In genomic region chr17:18377437-18378204, GRCh38 we compare ENCODE assay signal across 9 cellular contexts. TPM values are rescaled to one million over a fixed set of nuclear protein-coding genes. Genes with fewer than 3 reads are reported as not detected.
DNase-seq lines count a peak whose midpoint lies in the region; ATAC-seq and TF ChIP-seq lines count a peak whose summit lies in the region.
"Had no signal": no experiment of that assay in that cellular context is flagged by ENCODE, and none has a peak within 500 bp of the region (broad histone marks: within the 10 kb centered on the region; RNA-seq: fewer than 3 reads in every experiment).

EVPLL (plus strand) TSS chr17:18377778; CDS start chr17:18380938, 3,160 bp downstream.

- H3K27me3 Mint-ChIP-seq in T-cell, result peaks cover 5 to 12% of the 10 kb centered on the region in 2 donors

- H3K36me3 Mint-ChIP-seq in T-cell, result no peaks in the 10 kb centered on the region

- H3K4me3 ChIP-seq in AG04450 (ENCODE audit: low read depth, low read length) (no peak within 1 kb of the TSS), Loucy (ENCODE audit: low read length, poor library complexity, severe bottlenecking) (no peak within 1 kb of the TSS), breast epithelium (no peak within 1 kb of the TSS), lower lobe of right lung (peak within 1 kb of the TSS; percentile 19)

- H3K9me3 ChIP-seq in AG04450 (ENCODE audit: control insufficient read depth, insufficient read depth, low read length), result peaks cover 3% of the 10 kb centered on the region
- no peaks in the 10 kb centered on the region; the same call in 1 of the 2 replicates for H3K9me3 ChIP-seq in Loucy (ENCODE audit: insufficient read depth, low read depth, low read length)
- peaks cover 0 to 6% of the 10 kb centered on the region in 2 donors for H3K9me3 ChIP-seq in breast epithelium
- no peaks in the 10 kb centered on the region for H3K9me3 ChIP-seq in lower lobe of right lung

- H2AFZ ChIP-seq in Loucy (ENCODE audit: low read length), result no peak within 1 kb of the TSS

- H3K9ac ChIP-seq in Loucy (ENCODE audit: low read depth, low read length, poor library complexity, severe bottlenecking), result no peak within 1 kb of the TSS

- no peaks in the 10 kb centered on the region for H3K9me3 Mint-ChIP-seq in T-cell

- DNase-seq in AG04450 (ENCODE audit: low read depth, low spot score) (no peak), breast epithelium (ENCODE audit: low spot score in 2 of 2) (peak; percentile 73 to 75), lower lobe of right lung (peak; percentile 92), T-cell (no peak)
- no peak for DNase-seq in activated CD8-positive, alpha-beta memory T cell treated with anti-CD3 and anti-CD28 coated beads, Interleukin-2, amount 50 U/mL, for 48 hours
- no peak for DNase-seq in stimulated activated CD4-positive, alpha-beta T cell treated with anti-CD3 and anti-CD28 coated beads, Interleukin-4, amount 100 ng/mL, for 4 hours
- DNase-seq: effector CD4-positive, alpha-beta T cell had no signal

- H3K4me1 Mint-ChIP-seq in T-cell, result peaks cover 2 to 11% (median 7%) of the 10 kb centered on the region in 3 donors

- POLR2A ChIA-PET in AG04450 (lab: Yijun Ruan, JAX), result interaction anchor here (0.7 kb wide), 1 partner anchor 9 kb away, joined by 10 read pairs; no protein-coding TSS in a partner anchor
- POLR2A ChIA-PET in T-cell (lab: Charles Lee), result interaction anchor here in 1 of 2 donors (0.8 kb wide), 1 partner anchor 45 kb away, joined by 3 read pairs; no protein-coding TSS in a partner anchor

- peak within 1 kb of the TSS; percentile 24 for H3K4me2 ChIP-seq in Loucy (ENCODE audit: low read depth, low read length, poor library complexity, severe bottlenecking)

- peaks cover 7% of the 10 kb centered on the region for H3K4me1 ChIP-seq in Loucy (ENCODE audit: insufficient read depth, low read length, poor library complexity, severe bottlenecking)
- H3K4me1 ChIP-seq in breast epithelium, result peaks cover 0 to 6% of the 10 kb centered on the region in 2 donors
- peaks cover 9% of the 10 kb centered on the region for H3K4me1 ChIP-seq in lower lobe of right lung

- H3K27ac Mint-ChIP-seq in T-cell, result no peak within 1 kb of the TSS

- H3F3A ChIP-seq in Loucy (ENCODE audit: low read depth), result no peaks in the 10 kb centered on the region

- H3K27me3 ChIP-seq in AG04450 (ENCODE audit: control insufficient read depth, insufficient read depth, low read length) (peaks cover 18% of the 10 kb centered on the region), Loucy (ENCODE audit: insufficient read depth, low read length, poor library complexity, severe bottlenecking) (no peaks in the 10 kb centered on the region), breast epithelium (peaks cover 0 to 3% of the 10 kb centered on the region in 2 donors), lower lobe of right lung (ENCODE audit: low read depth) (peaks cover 19% of the 10 kb centered on the region)

- TF ChIP-seq POLR2A in breast epithelium (IDR thresholded peaks at IDR 0.05), result no peak

- ATAC-seq in lower lobe of right lung (peak; percentile 94 to 98), T-cell (replicated peaks in 1 of 4) (no peak), GM18517 (IDR thresholded peaks at IDR 0.05; ENCODE audit: unreplicated experiment) (no peak)

- H3K79me2 ChIP-seq in Loucy (ENCODE audit: insufficient read depth, low read length), result no peaks in the 10 kb centered on the region

- no peaks in the 10 kb centered on the region for H3K9me2 ChIP-seq in Loucy (replicated peaks; ENCODE audit: low read depth, low read length)

- CTCF ChIA-PET in AG04450 (lab: Charles Lee) (interaction anchor here (0.6 kb wide), 1 partner anchor 50 kb away, joined by 3 read pairs; no protein-coding TSS in a partner anchor), T-cell (lab: Charles Lee) (no interaction called here)

- H3K36me3 ChIP-seq in Loucy (ENCODE audit: insufficient read depth, low read length) (no peaks in the 10 kb centered on the region), breast epithelium (no peaks in the 10 kb centered on the region), lower lobe of right lung (no peaks in the 10 kb centered on the region)

- TF ChIP-seq CTCF in AG04450 (IDR thresholded peaks at IDR 0.05; ENCODE audit: low read depth, low read length), result peak; percentile 17; the same call in 1 of the 2 replicates
- TF ChIP-seq CTCF in Loucy (conservative IDR thresholded peaks at IDR 0.05; ENCODE audit: low read length), result no peak
- TF ChIP-seq CTCF in breast epithelium (IDR thresholded peaks at IDR 0.05), result no peak
- no peak for TF ChIP-seq CTCF in lower lobe of right lung (IDR thresholded peaks at IDR 0.05)

- H4K20me1 ChIP-seq in Loucy (ENCODE audit: insufficient read depth, low read length, poor library complexity, severe bottlenecking), result no peaks in the 10 kb centered on the region

- no peak within 1 kb of the TSS for H3K4me3 Mint-ChIP-seq in T-cell

- intact Hi-C loops in breast epithelium (cut with DNase I; ENCODE audit: low total_unique reads), result no loop called here
- intact Hi-C loops in lower lobe of right lung (cut with DNase I), result no loop called here

- H3K27ac ChIP-seq in AG04450 (ENCODE audit: low read depth, low read length), result no peak within 1 kb of the TSS
- H3K27ac ChIP-seq in breast epithelium, result peak within 1 kb of the TSS; percentile 52 to 55
- H3K27ac ChIP-seq in lower lobe of right lung, result peak within 1 kb of the TSS; percentile 77

RNA-seq across cellular contexts. Expression of gene EVPLL, which starts in this region (rescaled TPM):
- not detected in 2 replicates for polyA plus RNA-seq in AG04450 (2011; rRNA removed)
- polyA minus RNA-seq in AG04450 (2011; rRNA and poly(A)+ RNA removed), result not detected in 2 replicates
- total RNA-seq in breast epithelium, result under 1 TPM in 2 of 3 donors, not detected in 1; 0.32 to 0.73 TPM
- 2.8 TPM for total RNA-seq in lower lobe of right lung
- total RNA-seq in T-cell, result not detected

Comparison
In these comparisons a context has a peak if more than half of its experiments do, and no peak if none do; other contexts are left out.
1. Peak in DNase-seq and H3K27ac ChIP-seq in breast epithelium; RNA of the gene not detected or under 1 TPM.
2. ATAC-seq: peak in lower lobe of right lung (2 of 2); none in T-cell (0 of 4) and GM18517 (single experiment).